Comparison of ENCODE assay signal across 1 cellular context in genomic region chr9:99859395-99859980, GRCh38.
TF ChIP-seq lines count a peak whose summit lies in the region.

No MANE protein-coding gene starts in this region.

TF ChIP-seq in HepG2, 621 proteins besides CTCF, POLR2A, EP300 and RAD21 (continued from another document):
- no peak for TF ChIP-seq ZNF704 (CRISPR knock-in tag; IDR thresholded peaks at IDR 0.05; ENCODE audit: borderline replicate concordance)
- TF ChIP-seq ZSCAN29 (CRISPR knock-in tag; conservative IDR thresholded peaks at IDR 0.05), result no peak
- TF ChIP-seq ZNF572 (CRISPR knock-in tag; IDR thresholded peaks at IDR 0.05), result no peak
- no peak for TF ChIP-seq ZNF326 (CRISPR knock-in tag; IDR thresholded peaks at IDR 0.05; ENCODE audit: borderline replicate concordance)
- no peak for TF ChIP-seq ZNF761 (CRISPR knock-in tag; conservative IDR thresholded peaks at IDR 0.05)
- no peak for TF ChIP-seq KAT8 (CRISPR knock-in tag; IDR thresholded peaks at IDR 0.05)
- no peak for TF ChIP-seq ZNF780A (CRISPR knock-in tag; IDR thresholded peaks at IDR 0.05)
- no peak for TF ChIP-seq ZNF766 (CRISPR knock-in tag; IDR thresholded peaks at IDR 0.05; ENCODE audit: borderline replicate concordance)
- TF ChIP-seq CBFB (CRISPR knock-in tag; IDR thresholded peaks at IDR 0.05), result no peak
- TF ChIP-seq GLMP (CRISPR knock-in tag; IDR thresholded peaks at IDR 0.05; ENCODE audit: borderline replicate concordance), result no peak
